ENCODE assay signal across 22 cellular contexts in the genomic region with DNA sequence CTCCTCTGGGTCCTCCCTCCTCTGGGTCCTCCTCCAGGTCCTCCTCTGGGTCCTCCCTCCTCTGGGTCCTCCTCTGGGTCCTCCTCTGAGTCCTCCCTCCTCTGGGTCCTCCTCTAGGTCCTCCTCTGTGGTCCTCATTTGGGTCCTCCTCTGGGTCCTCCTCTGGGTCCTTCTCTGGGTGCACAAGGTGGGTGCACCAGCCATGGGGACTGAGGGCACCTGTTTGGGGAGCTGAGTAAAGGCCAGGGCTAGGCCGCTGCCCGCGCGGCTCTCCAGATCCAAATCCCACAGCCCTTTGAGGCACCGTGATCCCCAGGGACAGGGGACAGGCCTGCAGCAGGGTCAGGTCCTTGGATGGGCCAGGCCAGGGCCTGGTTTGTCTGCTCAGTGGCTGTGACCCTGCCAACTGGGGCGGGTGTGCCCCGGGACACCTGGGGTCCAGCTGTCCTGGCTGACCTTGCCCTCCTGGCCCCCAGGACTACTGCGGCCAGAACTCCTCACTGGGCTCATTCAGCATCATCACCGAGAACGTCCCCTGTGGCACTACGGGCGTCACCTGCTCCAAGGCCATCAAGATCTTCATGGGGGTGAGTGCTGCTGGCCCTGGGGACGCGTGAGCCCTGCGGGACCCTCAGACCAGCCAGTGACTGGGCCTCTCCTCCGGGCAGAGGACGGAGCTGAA. TPM values are rescaled to one million over a fixed set of nuclear protein-coding genes. Genes with fewer than 3 reads are reported as not detected.
"Had no signal": no experiment of that assay in that cellular context is flagged by ENCODE, and none has a peak within 500 bp of the region (broad histone marks: within the 10 kb centered on the region; RNA-seq: fewer than 3 reads in every experiment).

No MANE protein-coding gene starts in this region.

- H3K4me2 ChIP-seq: neural progenitor cell had no signal

- H2AFZ ChIP-seq: neural progenitor cell had no signal

- H3K27me3 Mint-ChIP-seq: activated CD4-positive, alpha-beta memory T cell treated with anti-CD3 and anti-CD28 coated beads for 36 hours; naive B cell; stimulated activated naive CD8-positive, alpha-beta T cell treated with anti-CD3 and anti-CD28 coated beads, Interleukin-15, Interleukin-2, amounts not matched to agents 100 ng/mL and 50 ng/mL, for 24 hours had no signal

- H3K9me3 ChIP-seq: esophagus muscularis mucosa, lower lobe of right lung, prostate gland, thyroid gland had no signal

- H3K27me3 ChIP-seq: neural progenitor cell, thyroid gland had no signal

- H3K4me1 ChIP-seq: esophagus muscularis mucosa, lower lobe of right lung, neural progenitor cell, prostate gland, thyroid gland had no signal

- H3K36me3 ChIP-seq: esophagus muscularis mucosa, lower lobe of right lung, neural progenitor cell, prostate gland, thyroid gland had no signal

- H3K4me3 ChIP-seq: coronary artery, esophagus muscularis mucosa, lower lobe of right lung, neural progenitor cell, prostate gland, skin epidermis, thyroid gland had no signal

- H3K9me3 Mint-ChIP-seq: neural progenitor cell had no signal

- H3K27ac ChIP-seq: coronary artery, esophagus muscularis mucosa, lower lobe of right lung, neural progenitor cell, prostate gland, skin epidermis, thyroid gland had no signal

- H3K36me3 Mint-ChIP-seq: activated CD4-positive, alpha-beta memory T cell treated with anti-CD3 and anti-CD28 coated beads for 36 hours; activated naive CD4-positive, alpha-beta T cell treated with anti-CD3 and anti-CD28 coated beads, Interleukin-2, amount 50 U/mL, for 72 hours; naive B cell; neural progenitor cell had no signal

- H3K27ac Mint-ChIP-seq: activated CD4-positive, alpha-beta memory T cell treated with anti-CD3 and anti-CD28 coated beads for 36 hours; activated naive CD4-positive, alpha-beta T cell treated with anti-CD3 and anti-CD28 coated beads, Interleukin-2, amount 50 U/mL, for 72 hours; naive B cell; neural progenitor cell; stimulated activated naive CD8-positive, alpha-beta T cell treated with anti-CD3 and anti-CD28 coated beads, Interleukin-15, Interleukin-2, amounts not matched to agents 100 ng/mL and 50 ng/mL, for 24 hours had no signal

- H3K4me1 Mint-ChIP-seq: naive B cell had no signal

- DNase-seq: activated CD4-positive, alpha-beta memory T cell treated with anti-CD3 and anti-CD28 coated beads for 36 hours; activated CD4-positive, alpha-beta T cell treated with anti-CD3 and anti-CD28 coated beads for 48 hours; activated gamma-delta T cell treated with Interleukin-2 at 50 U/mL for 16 hours; hypothalamus; mesendoderm; naive B cell; stimulated activated CD4-positive, alpha-beta T cell treated with anti-CD3 and anti-CD28 coated beads, Interleukin-1b, Interleukin-23, amount 100 ng/mL, for 48 hours; substantia nigra; T-helper 9 cell; thyroid gland had no signal

- H3K4me3 Mint-ChIP-seq: activated CD4-positive, alpha-beta memory T cell treated with anti-CD3 and anti-CD28 coated beads for 36 hours; naive B cell; neural progenitor cell; stimulated activated naive CD8-positive, alpha-beta T cell treated with anti-CD3 and anti-CD28 coated beads, Interleukin-15, Interleukin-2, amounts not matched to agents 100 ng/mL and 50 ng/mL, for 24 hours had no signal

- ATAC-seq: activated naive CD4-positive, alpha-beta T cell treated with anti-CD3 and anti-CD28 coated beads, Interleukin-2, amount 50 U/mL, for 72 hours; lower lobe of right lung had no signal

RNA-seq across cellular contexts. Expression of a gene that starts 12.7 kb away (rescaled TPM):
- total RNA-seq: activated CD4-positive, alpha-beta memory T cell treated with anti-CD3 and anti-CD28 coated beads for 36 hours; activated naive CD4-positive, alpha-beta T cell treated with anti-CD3 and anti-CD28 coated beads, Interleukin-2, amount 50 U/mL, for 72 hours; astrocyte; frontal cortex; lower lobe of right lung; osteocyte; thyroid gland had no signal

RNA-seq across cellular contexts. Expression of a gene that starts 50.9 kb away (rescaled TPM):
- total RNA-seq: activated CD4-positive, alpha-beta memory T cell treated with anti-CD3 and anti-CD28 coated beads for 36 hours; activated naive CD4-positive, alpha-beta T cell treated with anti-CD3 and anti-CD28 coated beads, Interleukin-2, amount 50 U/mL, for 72 hours; astrocyte; esophagus muscularis mucosa; frontal cortex; osteocyte; thyroid gland; ureter had no signal
